16 cellular contexts compared by ENCODE assay signal in the genomic region with DNA sequence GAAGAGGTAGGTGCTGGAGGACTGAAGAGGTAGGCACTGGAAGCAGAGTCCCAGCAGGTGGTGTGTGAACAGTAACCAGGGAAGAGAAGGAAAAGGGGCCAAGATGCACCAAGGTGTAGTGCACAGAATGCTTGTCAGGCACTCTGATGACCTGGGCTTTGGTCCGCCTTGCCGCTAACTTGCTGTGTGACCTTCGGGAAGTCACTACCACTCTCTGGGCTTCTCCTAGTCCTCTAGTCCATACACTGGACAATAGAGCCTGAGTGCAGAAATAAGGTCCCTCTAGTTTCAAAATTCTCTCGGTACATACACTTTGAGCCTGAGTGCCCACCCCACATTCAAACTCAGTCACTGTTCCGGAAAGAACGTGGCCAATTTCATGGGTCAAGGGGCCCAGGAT. TPM values are rescaled to one million over a fixed set of nuclear protein-coding genes. Genes with fewer than 3 reads are reported as not detected.
DNase-seq lines count a peak whose midpoint lies in the region; ATAC-seq and TF ChIP-seq lines count a peak whose summit lies in the region.
"Had no signal": no experiment of that assay in that cellular context is flagged by ENCODE, and none has a peak within 500 bp of the region (broad histone marks: within the 10 kb centered on the region; RNA-seq: fewer than 3 reads in every experiment).

No MANE protein-coding gene starts in this region.

- H3K27me3 ChIP-seq in dorsolateral prefrontal cortex (no peaks in the 10 kb centered on the region), gastrocnemius medialis (no peaks in the 10 kb centered on the region), H7 (ENCODE audit: control insufficient read depth, insufficient read depth, low read length) (no peaks in the 10 kb centered on the region)
- H3K27me3 ChIP-seq: ascending aorta, pancreas had no signal

- no peak for TF ChIP-seq POLR2A in gastrocnemius medialis (IDR thresholded peaks at IDR 0.05)

- no peak for DNase-seq in activated CD4-positive, alpha-beta T cell treated with anti-CD3 and anti-CD28 coated beads, Interleukin-2, amount 10 ng/mL, durations not matched to agents 7 days and 5 days
- DNase-seq in activated CD4-positive, alpha-beta T cell treated with anti-CD3 and anti-CD28 coated beads, Interleukin-2, amount 50 U/mL, for 1 hour: no peak
- DNase-seq in T-cell (no peak), dorsolateral prefrontal cortex (no peak), gastrocnemius medialis (no peak), H7 (no peak), iPS-NIHi7 (ENCODE audit: extremely low spot score) (no peak)
- DNase-seq: activated CD4-positive, alpha-beta T cell treated with anti-CD3 and anti-CD28 coated beads for 1 hour; cortex of kidney; NCI-H748 treated with DMSO at 0.1 percent for 48 hours; pancreas had no signal

- no peaks in the 10 kb centered on the region for H3K9me3 Mint-ChIP-seq in activated CD4-positive, alpha-beta T cell treated with anti-CD3 and anti-CD28 coated beads, Interleukin-2, amount 10 ng/mL, durations not matched to agents 7 days and 5 days
- H3K9me3 Mint-ChIP-seq in T-cell: no peaks in the 10 kb centered on the region
- H3K9me3 Mint-ChIP-seq: activated T-cell treated with anti-CD3 and anti-CD28 coated beads, Interleukin-2, amount 50 U/mL, for 72 hours had no signal

- no peak for TF ChIP-seq CTCF in dorsolateral prefrontal cortex (IDR thresholded peaks at IDR 0.05 in 54 of 56, conservative IDR thresholded peaks at IDR 0.05 in 2 of 56; ENCODE audit: low read depth in 1 of 56, partially characterized antibody in 56 of 56)
- no peak for TF ChIP-seq CTCF in gastrocnemius medialis (IDR thresholded peaks at IDR 0.05 in 4 of 5, conservative IDR thresholded peaks at IDR 0.05 in 1 of 5)

- H3K9me3 ChIP-seq in gastrocnemius medialis: no peaks in the 10 kb centered on the region
- H3K9me3 ChIP-seq: A549, ascending aorta, pancreas had no signal

- H3K27me3 Mint-ChIP-seq in activated CD4-positive, alpha-beta T cell treated with anti-CD3 and anti-CD28 coated beads, Interleukin-2, amount 10 ng/mL, durations not matched to agents 7 days and 5 days: no peaks in the 10 kb centered on the region
- no peaks in the 10 kb centered on the region for H3K27me3 Mint-ChIP-seq in T-cell

- peaks cover 40% of the 10 kb centered on the region for H3K36me3 Mint-ChIP-seq in activated CD4-positive, alpha-beta T cell treated with anti-CD3 and anti-CD28 coated beads, Interleukin-2, amount 10 ng/mL, durations not matched to agents 7 days and 5 days (ENCODE audit: low read depth)
- peaks cover 3% of the 10 kb centered on the region for H3K36me3 Mint-ChIP-seq in T-cell

- CTCF ChIA-PET in activated CD4-positive, alpha-beta T cell treated with anti-CD3 and anti-CD28 coated beads, Interleukin-2, amount 10 ng/mL, durations not matched to agents 7 days and 5 days (lab: Charles Lee): no interaction called here
- CTCF ChIA-PET in T-cell (lab: Charles Lee): interaction anchor here in 1 of 2 donors (3.1 kb wide), 1 partner anchor 20 kb away, joined by 21 read pairs; no protein-coding TSS in a partner anchor

- in situ Hi-C loops in gastrocnemius medialis (cut with MboI; ENCODE audit: low sequenced_read_pairs in 4 of 4): no loop called here

- intact Hi-C loops in dorsolateral prefrontal cortex (cut with DNase I): loop anchor here in 1 of 2 donors (2.0 kb wide), 2 partner anchors 20 to 22 kb away; no protein-coding TSS in a partner anchor
- intact Hi-C loops in gastrocnemius medialis (cut with DNase I; ENCODE audit: low total_unique reads): no loop called here

- H3K27ac ChIP-seq in dorsolateral prefrontal cortex (peak overlapping the region; percentile 63 to 99 (median 96)), gastrocnemius medialis (peak overlapping the region; percentile 80 to 93 (median 90))
- H3K27ac ChIP-seq: A549 had no signal

- ATAC-seq in T-cell (replicated peaks in 1 of 4) (no peak), gastrocnemius medialis (no peak), HG03039 (IDR thresholded peaks at IDR 0.05; ENCODE audit: unreplicated experiment) (no peak)
- ATAC-seq: A549, pancreas had no signal

- H3K36me3 ChIP-seq in gastrocnemius medialis (no peaks in the 10 kb centered on the region), H7 (replicated peaks; ENCODE audit: control insufficient read depth, insufficient read depth, low read length) (peaks cover 2% of the 10 kb centered on the region; the same call in 1 of the 2 replicates)
- H3K36me3 ChIP-seq: ascending aorta, pancreas had no signal

- no peak overlapping the region for H3K4me3 ChIP-seq in dorsolateral prefrontal cortex
- no peak overlapping the region for H3K4me3 ChIP-seq in gastrocnemius medialis
- H3K4me3 ChIP-seq in H7 (ENCODE audit: insufficient read depth, low read depth, low read length): no peak overlapping the region
- H3K4me3 ChIP-seq: A549, ascending aorta, pancreas, skin epidermis had no signal

- peaks cover 95% of the 10 kb centered on the region for H3K4me1 Mint-ChIP-seq in activated CD4-positive, alpha-beta T cell treated with anti-CD3 and anti-CD28 coated beads, Interleukin-2, amount 10 ng/mL, durations not matched to agents 7 days and 5 days
- peaks cover 95 to 97% (median 96%) of the 10 kb centered on the region in 3 donors for H3K4me1 Mint-ChIP-seq in T-cell

- POLR2A ChIA-PET in activated CD4-positive, alpha-beta T cell treated with anti-CD3 and anti-CD28 coated beads, Interleukin-2, amount 10 ng/mL, durations not matched to agents 7 days and 5 days (lab: Charles Lee): no interaction called here
- POLR2A ChIA-PET in T-cell (lab: Charles Lee): no interaction called here

- peaks cover 74 to 75% of the 10 kb centered on the region in 2 donors for H3K4me1 ChIP-seq in gastrocnemius medialis

- peak overlapping the region; percentile 83 for H3K27ac Mint-ChIP-seq in activated CD4-positive, alpha-beta T cell treated with anti-CD3 and anti-CD28 coated beads, Interleukin-2, amount 10 ng/mL, durations not matched to agents 7 days and 5 days
- peak overlapping the region; percentile 77 to 78 for H3K27ac Mint-ChIP-seq in T-cell
- H3K27ac Mint-ChIP-seq: activated T-cell treated with anti-CD3 and anti-CD28 coated beads, Interleukin-2, amount 50 U/mL, for 72 hours had no signal

- no peak overlapping the region for H3K4me3 Mint-ChIP-seq in activated CD4-positive, alpha-beta T cell treated with anti-CD3 and anti-CD28 coated beads, Interleukin-2, amount 10 ng/mL, durations not matched to agents 7 days and 5 days
- peak overlapping the region in 1 of 3 donors; percentile 65 for H3K4me3 Mint-ChIP-seq in T-cell

RNA-seq across cellular contexts. Expression of a gene that starts 24.1 kb away (rescaled TPM):
- 100 to 1,000 TPM; 219 to 286 TPM for total RNA-seq in activated CD4-positive, alpha-beta T cell treated with anti-CD3 and anti-CD28 coated beads, Interleukin-2, amount 10 ng/mL, durations not matched to agents 7 days and 5 days
- total RNA-seq in T-cell (100 to 1,000 TPM in 4 of 5 donors, 10 to 100 TPM in 1; 93.2 to 123 (median 116) TPM), dorsolateral prefrontal cortex (100 to 1,000 TPM in 110 of 120 experiments, 10 to 100 TPM in 10; 83.9 to 167 (median 121) TPM), gastrocnemius medialis (10 to 100 TPM; 27.1 to 55.8 (median 50.6) TPM)
- 107 and 138 TPM in 2 replicates for total RNA-seq in H7 (2014; rRNA removed; shearing (Covaris generic))
